ENCODE assay signal across 8 cellular contexts in genomic region chr12:5171701-5172100, GRCh38.
DNase-seq lines count a peak whose midpoint lies in the region; ATAC-seq and TF ChIP-seq lines count a peak whose summit lies in the region.

No MANE protein-coding gene starts in this region.

- in situ Hi-C loops in gastrocnemius medialis (cut with MboI; ENCODE audit: low sequenced_read_pairs in 4 of 4), result no loop called here

- intact Hi-C loops in head of caudate nucleus (cut with DNase I), result no loop called here
- intact Hi-C loops in gastrocnemius medialis (cut with DNase I; ENCODE audit: low total_unique reads), result loop anchor here (1.0 to 10.0 kb wide), 6 partner anchors 76 to 271 kb away; partner anchors contain the start of gene NTF3
- intact Hi-C loops in CD4-positive, alpha-beta memory T cell (cut with micrococcal nuclease), result no loop called here

- no peaks in the 10 kb centered on the region for H3K9me3 Mint-ChIP-seq in HFFc6
- H3K9me3 Mint-ChIP-seq in CD4-positive, alpha-beta memory T cell, result no peaks in the 10 kb centered on the region

- H3K4me3 Mint-ChIP-seq in HFFc6, result peak overlapping the region; percentile 9
- no peak overlapping the region for H3K4me3 Mint-ChIP-seq in CD4-positive, alpha-beta memory T cell

- CTCF ChIA-PET in BJ (lab: Yijun Ruan, JAX), result interaction anchor here (0.6 to 3.5 kb wide), 17 partner anchors 12 to 621 kb away, joined by 3 to 14 read pairs (median 3); no protein-coding TSS in a partner anchor
- CTCF ChIA-PET in CD4-positive, alpha-beta memory T cell (lab: Charles Lee; ENCODE audit: partially characterized antibody), result no interaction called here

- H3K27me3 Mint-ChIP-seq in HFFc6 (ENCODE audit: insufficient read depth), result peaks cover 3% of the 10 kb centered on the region; the same call in 1 of the 2 replicates
- peaks cover 4 to 5% of the 10 kb centered on the region in 2 donors for H3K27me3 Mint-ChIP-seq in CD4-positive, alpha-beta memory T cell

- H3K4me1 Mint-ChIP-seq in HFFc6 (ENCODE audit: low read depth), result peaks cover 72% of the 10 kb centered on the region
- H3K4me1 Mint-ChIP-seq in CD4-positive, alpha-beta memory T cell, result no peaks in the 10 kb centered on the region

- H3K27ac Mint-ChIP-seq in HFFc6, result peak overlapping the region; percentile 29; the same call in 1 of the 2 replicates
- no peak overlapping the region for H3K27ac Mint-ChIP-seq in CD4-positive, alpha-beta memory T cell

- H3K4me3 ChIP-seq in BJ (ENCODE audit: low read depth, low read length) (no peak overlapping the region), gastrocnemius medialis (no peak overlapping the region)
- no peak overlapping the region for H3K4me3 ChIP-seq in CD4-positive, alpha-beta memory T cell (ENCODE audit: low read length in 2 of 2)

- H3K4me1 ChIP-seq in gastrocnemius medialis, result peaks cover 25 to 37% of the 10 kb centered on the region in 2 donors
- no peaks in the 10 kb centered on the region for H3K4me1 ChIP-seq in CD4-positive, alpha-beta memory T cell (ENCODE audit: insufficient read depth, low read length)

- no peak for TF ChIP-seq POLR2A in gastrocnemius medialis (IDR thresholded peaks at IDR 0.05)

- DNase-seq in BJ (ENCODE audit: low read depth) (no peak), HFFc6 (peak; percentile 69), head of caudate nucleus (peak in 28 of 42 donors; percentile 4 to 70 (median 37)), gastrocnemius medialis (no peak), midbrain (lab: John Stamatoyannopoulos, UW) (no peak)
- no peak for DNase-seq in CD4-positive, alpha-beta memory T cell

- H3K36me3 Mint-ChIP-seq in HFFc6 (ENCODE audit: low read depth), result no peaks in the 10 kb centered on the region
- no peaks in the 10 kb centered on the region for H3K36me3 Mint-ChIP-seq in CD4-positive, alpha-beta memory T cell

- H3K27ac ChIP-seq in gastrocnemius medialis, result peak overlapping the region in 3 of 4 donors; percentile 80 to 89 (median 83)
- H3K27ac ChIP-seq in CD4-positive, alpha-beta memory T cell (ENCODE audit: low read depth, low read length), result no peak overlapping the region

- H3K27me3 ChIP-seq in BJ (ENCODE audit: control insufficient read depth, insufficient read depth, low read length) (no peaks in the 10 kb centered on the region), gastrocnemius medialis (no peaks in the 10 kb centered on the region)
- no peaks in the 10 kb centered on the region for H3K27me3 ChIP-seq in CD4-positive, alpha-beta memory T cell (ENCODE audit: insufficient read depth, low read length)

- no peaks in the 10 kb centered on the region for H3K9me3 ChIP-seq in gastrocnemius medialis
- H3K9me3 ChIP-seq in CD4-positive, alpha-beta memory T cell (ENCODE audit: control insufficient read depth in 1 of 2, low read length in 2 of 2), result no peaks in the 10 kb centered on the region

- ATAC-seq in SK-N-SH treated with all-trans-retinoic acid at 6 μM for 48 hours (peak; percentile 56), gastrocnemius medialis (peak; percentile 17 to 35), GM21526 (IDR thresholded peaks at IDR 0.05; ENCODE audit: low FRiP score, unreplicated experiment) (no peak)

- peak; percentile 75 for TF ChIP-seq CTCF in BJ (IDR thresholded peaks at IDR 0.05; ENCODE audit: insufficient read depth, low read depth, low read length)
- peak; percentile 86 for TF ChIP-seq CTCF in HFFc6 (IDR thresholded peaks at IDR 0.05)
- peak; percentile 30 to 65 (median 50) for TF ChIP-seq CTCF in gastrocnemius medialis (IDR thresholded peaks at IDR 0.05 in 4 of 5, conservative IDR thresholded peaks at IDR 0.05 in 1 of 5)

- POLR2A ChIA-PET in BJ (lab: Charles Lee), result no interaction called here
- POLR2A ChIA-PET in CD4-positive, alpha-beta memory T cell (lab: Charles Lee; ENCODE audit: partially characterized antibody), result no interaction called here

- no peaks in the 10 kb centered on the region for H3K36me3 ChIP-seq in BJ (ENCODE audit: control insufficient read depth, insufficient read depth, low read length)
- H3K36me3 ChIP-seq in gastrocnemius medialis, result no peaks in the 10 kb centered on the region
- H3K36me3 ChIP-seq in CD4-positive, alpha-beta memory T cell (ENCODE audit: insufficient read depth, low read length), result no peaks in the 10 kb centered on the region

TF ChIP-seq in SK-N-SH treated with all-trans-retinoic acid at 6 μM for 48 hours, 23 proteins besides CTCF, POLR2A, EP300 and RAD21:
- TF ChIP-seq ARNTL (CRISPR knock-in tag; IDR thresholded peaks at IDR 0.05; ENCODE audit: borderline replicate concordance, low read depth) (no peak), ZNF8 (CRISPR knock-in tag; IDR thresholded peaks at IDR 0.05) (no peak), BACH2 (CRISPR knock-in tag; IDR thresholded peaks at IDR 0.05; ENCODE audit: borderline replicate concordance) (no peak), PATZ1 (CRISPR knock-in tag; IDR thresholded peaks at IDR 0.05; ENCODE audit: borderline replicate concordance) (no peak), TOX (CRISPR knock-in tag; IDR thresholded peaks at IDR 0.05; ENCODE audit: borderline replicate concordance) (no peak), ZFP3 (CRISPR knock-in tag; IDR thresholded peaks at IDR 0.05) (no peak), ZNF70 (CRISPR knock-in tag; IDR thresholded peaks at IDR 0.05) (no peak)

Comparison
In these comparisons a context has a peak if more than half of its experiments do, and no peak if none do; other contexts are left out.
1. DNase-seq: peak in HFFc6 (single experiment) and head of caudate nucleus (28 of 42); none in BJ (single experiment), gastrocnemius medialis (0 of 2), midbrain (single experiment) and CD4-positive, alpha-beta memory T cell (0 of 5).
2. Peak in every context shown above with its lines, with median percentiles within 50 percentile points of each other: CTCF ChIP-seq.